In genomic region chr5:57302164-57302563, GRCh38 we compare ENCODE assay signal across 8 cellular contexts.
DNase-seq lines count a peak whose midpoint lies in the region; ATAC-seq and TF ChIP-seq lines count a peak whose summit lies in the region.

No MANE protein-coding gene starts in this region.

- DNase-seq in NCI-H748 (lab: John Stamatoyannopoulos, UW; ENCODE audit: unreplicated experiment), result peak; percentile 13
- no peak for DNase-seq in NCI-H748 treated with DMSO at 0.1 percent for 48 hours (lab: John Stamatoyannopoulos, UW)
- peak; percentile 55 for DNase-seq in amniotic epithelial cell (ENCODE audit: low read depth)
- DNase-seq in stimulated activated CD4-positive, alpha-beta T cell treated with anti-CD3 and anti-CD28 coated beads, Interleukin-2, amount 100 ng/mL, for 48 hours, result peak; percentile 38 to 48
- DNase-seq in substantia nigra (lab: John Stamatoyannopoulos, UW), result no peak
- DNase-seq in GM19240 (ENCODE audit: insufficient read length, low spot score), result no peak

- peaks cover 16% of the 10 kb centered on the region for H3K4me1 ChIP-seq in Loucy (ENCODE audit: insufficient read depth, low read length, poor library complexity, severe bottlenecking)

- no peaks in the 10 kb centered on the region for H3F3A ChIP-seq in Loucy (ENCODE audit: low read depth)

- H3K27ac ChIP-seq in substantia nigra (ENCODE audit: low read depth, low read length, poor library complexity, severe bottlenecking), result no peak overlapping the region

- H3K9me2 ChIP-seq in Loucy (replicated peaks; ENCODE audit: low read depth, low read length), result no peaks in the 10 kb centered on the region

- H3K4me2 ChIP-seq in Loucy (ENCODE audit: low read depth, low read length, poor library complexity, severe bottlenecking), result no peak overlapping the region

- no peak overlapping the region for H3K4me3 ChIP-seq in Loucy (ENCODE audit: low read length, poor library complexity, severe bottlenecking)

- H3K27me3 ChIP-seq in Loucy (ENCODE audit: insufficient read depth, low read length, poor library complexity, severe bottlenecking), result no peaks in the 10 kb centered on the region

- no peaks in the 10 kb centered on the region for H3K36me3 ChIP-seq in Loucy (ENCODE audit: insufficient read depth, low read length)

- no peaks in the 10 kb centered on the region for H4K20me1 ChIP-seq in Loucy (ENCODE audit: insufficient read depth, low read length, poor library complexity, severe bottlenecking)

- no peaks in the 10 kb centered on the region for H3K79me2 ChIP-seq in Loucy (ENCODE audit: insufficient read depth, low read length)

- peak; percentile 43 for TF ChIP-seq CTCF in Loucy (conservative IDR thresholded peaks at IDR 0.05; ENCODE audit: low read length)

- ATAC-seq in HG03565 (IDR thresholded peaks at IDR 0.05; ENCODE audit: unreplicated experiment), result no peak

- no peak overlapping the region for H3K9ac ChIP-seq in Loucy (ENCODE audit: low read depth, low read length, poor library complexity, severe bottlenecking)

- H3K9me3 ChIP-seq in Loucy (ENCODE audit: insufficient read depth, low read depth, low read length), result 0 out of 2 replicates have a peak, but pooled peaks cover 6% of the 10 kb centered on the region

- H2AFZ ChIP-seq in Loucy (ENCODE audit: low read length), result no peak overlapping the region

Comparison
In these comparisons a context has a peak if more than half of its experiments do, and no peak if none do; other contexts are left out.
1. DNase-seq: peak in NCI-H748 (single experiment), amniotic epithelial cell (single experiment) and stimulated activated CD4-positive, alpha-beta T cell treated with anti-CD3 and anti-CD28 coated beads, Interleukin-2, amount 100 ng/mL, for 48 hours (2 of 2); none in NCI-H748 treated with DMSO at 0.1 percent for 48 hours (single experiment), substantia nigra (0 of 49) and GM19240 (single experiment).